12 cellular contexts compared by ENCODE assay signal in the genomic region with DNA sequence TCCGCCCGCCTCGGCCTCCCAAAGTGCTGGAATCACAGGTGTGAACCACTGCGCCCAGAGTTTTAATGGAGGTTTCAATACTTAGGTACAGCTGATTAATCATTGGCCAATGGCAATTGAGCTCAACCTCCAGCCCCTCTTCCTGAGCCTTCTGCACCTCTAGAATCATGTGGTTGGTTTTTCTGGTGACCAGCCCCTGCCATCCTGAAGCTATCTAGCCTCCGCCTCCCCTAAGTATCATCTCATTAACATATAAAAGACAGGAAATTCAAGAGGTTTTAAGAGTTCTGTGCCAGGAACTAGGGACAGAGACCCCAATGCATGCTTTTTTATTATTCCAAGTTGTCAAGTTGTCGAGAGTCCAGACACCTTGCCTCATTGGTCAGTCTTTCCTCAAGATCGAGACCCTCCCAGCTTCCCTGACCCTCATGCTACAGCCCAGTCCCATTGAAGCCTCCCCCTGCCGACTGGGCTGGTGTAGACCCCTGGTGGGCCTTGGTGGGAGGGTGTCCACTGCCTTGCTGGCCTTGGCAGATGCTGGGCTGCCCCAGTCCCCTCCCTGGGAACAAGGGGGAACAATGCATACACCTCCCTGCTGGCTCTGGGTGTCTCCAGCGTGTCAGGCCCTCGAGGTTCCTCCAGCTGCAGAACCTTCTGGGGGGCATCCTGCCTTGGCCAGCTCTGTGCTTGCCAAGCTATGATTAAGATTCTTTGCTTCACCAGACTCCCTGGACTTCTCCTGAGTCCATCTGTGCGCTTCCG.
"Had no signal": no experiment of that assay in that cellular context is flagged by ENCODE, and none has a peak within 500 bp of the region (broad histone marks: within the 10 kb centered on the region; RNA-seq: fewer than 3 reads in every experiment).

No MANE protein-coding gene starts in this region.

- H3K36me3 ChIP-seq: ascending aorta, breast epithelium, neutrophil had no signal

- H3K4me3 Mint-ChIP-seq: activated naive CD4-positive, alpha-beta T cell treated with anti-CD3 and anti-CD28 coated beads, Interleukin-2, amount 50 U/mL, for 24 hours; stimulated activated naive B cell treated with anti-CD40 and anti-IgM and Interleukin-4, amounts not matched to agents 10 μg/mL and 1 μg/mL and 100 μg/mL, for 72 hours had no signal

- H3K9me3 ChIP-seq: neutrophil had no signal

- H3K4me1 Mint-ChIP-seq: activated naive CD4-positive, alpha-beta T cell treated with anti-CD3 and anti-CD28 coated beads, Interleukin-2, amount 50 U/mL, for 24 hours; stimulated activated naive B cell treated with anti-CD40 and anti-IgM and Interleukin-4, amounts not matched to agents 10 μg/mL and 1 μg/mL and 100 μg/mL, for 72 hours had no signal

- H3K4me3 ChIP-seq: ascending aorta, breast epithelium, coronary artery had no signal

- DNase-seq: activated CD4-positive, alpha-beta T cell treated with anti-CD3 and anti-CD28 coated beads, Interleukin-2, amount 50 U/mL, for 4 hours; activated gamma-delta T cell; hypothalamus; mammary epithelial cell; stimulated activated naive B cell treated with anti-CD40 and anti-IgM and Interleukin-4, amounts not matched to agents 10 μg/mL and 1 μg/mL and 100 μg/mL, for 72 hours; T1000 had no signal

- ATAC-seq: left lobe of liver; stimulated activated naive B cell treated with anti-CD40 and anti-IgM and Interleukin-4, amounts not matched to agents 10 μg/mL and 1 μg/mL and 100 μg/mL, for 72 hours had no signal

- H3K4me1 ChIP-seq: ascending aorta, breast epithelium had no signal

- H3K27ac Mint-ChIP-seq: activated naive CD4-positive, alpha-beta T cell treated with anti-CD3 and anti-CD28 coated beads, Interleukin-2, amount 50 U/mL, for 24 hours; stimulated activated naive B cell treated with anti-CD40 and anti-IgM and Interleukin-4, amounts not matched to agents 10 μg/mL and 1 μg/mL and 100 μg/mL, for 72 hours had no signal

- H3K27ac ChIP-seq: ascending aorta, breast epithelium, coronary artery, neutrophil had no signal

- H3K27me3 ChIP-seq: ascending aorta, breast epithelium, neutrophil had no signal

- H3K36me3 Mint-ChIP-seq: activated naive CD4-positive, alpha-beta T cell treated with anti-CD3 and anti-CD28 coated beads, Interleukin-2, amount 50 U/mL, for 24 hours; stimulated activated naive B cell treated with anti-CD40 and anti-IgM and Interleukin-4, amounts not matched to agents 10 μg/mL and 1 μg/mL and 100 μg/mL, for 72 hours had no signal

- H3K9me3 Mint-ChIP-seq: activated naive CD4-positive, alpha-beta T cell treated with anti-CD3 and anti-CD28 coated beads, Interleukin-2, amount 50 U/mL, for 24 hours had no signal
